9 cellular contexts compared by ENCODE assay signal in genomic region chr1:150560576-150560975, GRCh38. TPM values are rescaled to one million over a fixed set of nuclear protein-coding genes. Genes with fewer than 3 reads are reported as not detected.
DNase-seq lines count a peak whose midpoint lies in the region; ATAC-seq, FAIRE-seq and TF ChIP-seq lines count a peak whose summit lies in the region.
"Had no signal": no experiment of that assay in that cellular context is flagged by ENCODE, and none has a peak within 500 bp of the region (broad histone marks: within the 10 kb centered on the region; RNA-seq: fewer than 3 reads in every experiment).

No MANE protein-coding gene starts in this region.

- 65% methylated on average over 4 of the region's 4 CpGs; no CpG with 5 or more reads in 1 of the 2 experiments for WGBS in H1 (ENCODE audit: extremely low coverage in 1 of 2, insufficient coverage in 1 of 2, insufficient read length in 1 of 2, insufficient replicate concordance in 2 of 2, low coverage in 1 of 2, low lambda C conversion rate in 2 of 2, missing lambda C conversion rate in 1 of 2), 2 experiments

- H2BK5ac ChIP-seq in H1 (ENCODE audit: low read depth, low read length) = peak overlapping the region; percentile 62; the same call in 1 of the 2 replicates

- peak overlapping the region; percentile 13 for H4K5ac ChIP-seq in H1 (ENCODE audit: insufficient read length, low read depth, low read length)

- TF ChIP-seq RAD21 in H1 (IDR thresholded peaks at IDR 0.05 in 1 of 2, conservative IDR thresholded peaks at IDR 0.05 in 1 of 2; ENCODE audit: low read depth in 2 of 2, low read length in 2 of 2) = no peak

- no peaks in the 10 kb centered on the region for H3K9me3 ChIP-seq in Panc1 (ENCODE audit: control insufficient read depth, insufficient read depth, low read depth, low read length)
- H3K9me3 ChIP-seq in H1 (ENCODE audit: insufficient read depth in 2 of 2, low read depth in 1 of 2, low read length in 1 of 2) = no peaks in the 10 kb centered on the region
- no peaks in the 10 kb centered on the region for H3K9me3 ChIP-seq in neuron (ENCODE audit: low read length)

- POLR2A ChIA-PET in Panc1 (lab: Charles Lee) (interaction anchor here (0.7 to 1.2 kb wide), 2 partner anchors 9 to 156 kb away, joined by 3 to 9 read pairs; no protein-coding TSS in a partner anchor), H1 (lab: Charles Lee; ENCODE audit: partially characterized antibody) (interaction anchor here (0.6 to 43.7 kb wide), 12 partner anchors 10 to 324 kb away, joined by 3 to 1380 read pairs (median 4); partner anchors contain the start of genes ADAMTSL4, ENSA, FALEC and HORMAD1)

- no peak overlapping the region for H3K23ac ChIP-seq in H1 (ENCODE audit: insufficient read length)

- H3K27ac Mint-ChIP-seq in CD14-positive monocyte = peak overlapping the region; percentile 96 to 100 (median 98)

- ATAC-seq in Panc1 = no peak
- ATAC-seq in HG03378 (IDR thresholded peaks at IDR 0.05; ENCODE audit: unreplicated experiment) = no peak
- ATAC-seq in GM21367 (IDR thresholded peaks at IDR 0.05; ENCODE audit: unreplicated experiment) = no peak

- H3K9me3 Mint-ChIP-seq in CD14-positive monocyte = peaks cover 0 to 3% (median 0%) of the 10 kb centered on the region in 7 donors

- H3K79me2 ChIP-seq in H1 (ENCODE audit: control insufficient read depth in 1 of 2, insufficient read depth in 2 of 2, low read length in 2 of 2) = peaks cover 0 to 31% of the 10 kb centered on the region in 2 experiments; a peak in 2 of 4 replicates

- H2AK5ac ChIP-seq in H1 (ENCODE audit: low read depth, low read length) = 0 out of 2 replicates have a peak overlapping the region, but pooled peaks have one; percentile 42

- no peaks in the 10 kb centered on the region for H3K27me3 ChIP-seq in Panc1 (ENCODE audit: control insufficient read depth, insufficient read depth, low read length)
- no peaks in the 10 kb centered on the region for H3K27me3 ChIP-seq in H1 (replicated peaks in 1 of 4; ENCODE audit: control insufficient read depth in 3 of 4, extremely low read depth in 1 of 4, insufficient read depth in 3 of 4, low read length in 3 of 4)
- no peaks in the 10 kb centered on the region for H3K27me3 ChIP-seq in neuron (ENCODE audit: insufficient read depth, low read length)

- no peak for TF ChIP-seq CTCF in CD14-positive monocyte (IDR thresholded peaks at IDR 0.05)
- TF ChIP-seq CTCF in Panc1 (IDR thresholded peaks at IDR 0.05) = no peak
- TF ChIP-seq CTCF in H1 (IDR thresholded peaks at IDR 0.05; ENCODE audit: control extremely low read depth in 1 of 3, insufficient read depth in 1 of 3, low read depth in 1 of 3, low read length in 3 of 3) = no peak

- no peak overlapping the region for H3K14ac ChIP-seq in H1 (ENCODE audit: insufficient read length)

- no peak for FAIRE-seq in H1 (lab: Jason Lieb, UNC)

- no TSS peak for BruUV-seq in Panc1 (replicated peaks; lab: Mats Ljungman, UMichigan)

- CTCF ChIA-PET in Panc1 (lab: Charles Lee) (interaction anchor here (0.5 to 2.3 kb wide), 16 partner anchors 9 to 362 kb away, joined by 3 to 12 read pairs (median 4); partner anchors contain the start of genes ENSA and MCL1), H1 (lab: Charles Lee; ENCODE audit: partially characterized antibody) (interaction anchor here (0.6 to 13.7 kb wide), 47 partner anchors 11 to 433 kb away, joined by 3 to 210 read pairs (median 4); partner anchors contain the start of genes ADAMTSL4, CTSK, ENSA and FALEC)

- no peak overlapping the region for H2AFZ ChIP-seq in H1 (ENCODE audit: low read length)
- no peak overlapping the region for H2AFZ ChIP-seq in neuron (ENCODE audit: low read depth, low read length)

- H2BK12ac ChIP-seq in H1 (ENCODE audit: low read depth, low read length) = peak overlapping the region; percentile 88

- H4K8ac ChIP-seq in H1 (ENCODE audit: extremely low read depth, insufficient read depth, low read length) = no peak overlapping the region

- TF ChIP-seq POLR2A in H1 (IDR thresholded peaks at IDR 0.05; ENCODE audit: control extremely low read depth in 1 of 2, low read depth in 2 of 2, low read length in 2 of 2) = no peak

- intact Hi-C loops in CD14-positive monocyte (cut with micrococcal nuclease) (loop anchor here (5.0 kb wide), 2 partner anchors 62 to 67 kb away; partner anchors contain the start of gene ENSA (in 1 of the 2)), Panc1 (cut with micrococcal nuclease; ENCODE audit: unreplicated experiment) (loop anchor here (5.0 kb wide), 2 partner anchors 62 to 252 kb away; no protein-coding TSS in a partner anchor)

- H3K23me2 ChIP-seq in H1 (ENCODE audit: low read depth, low read length) = peaks cover 7% of the 10 kb centered on the region

- peak overlapping the region; percentile 100; the same call in 1 of the 2 replicates for H2BK15ac ChIP-seq in H1 (ENCODE audit: low read length)

- H3K79me1 ChIP-seq in H1 (ENCODE audit: low read depth, low read length) = 0 out of 2 replicates have a peak, but pooled peaks cover under 1% of the 10 kb centered on the region

- H3K4me2 ChIP-seq in H1 (ENCODE audit: insufficient read depth in 1 of 2, low read depth in 2 of 2, low read length in 2 of 2) = peak overlapping the region; percentile 85 to 95; a peak in 3 of 4 replicates

- peak overlapping the region; percentile 9 for H2BK120ac ChIP-seq in H1 (replicated peaks; ENCODE audit: low read depth, low read length)

- peaks cover 54 to 71% of the 10 kb centered on the region in 2 donors for H3K36me3 Mint-ChIP-seq in CD14-positive monocyte

- no peak overlapping the region; a peak in 2 of 7 replicates for H3K9ac ChIP-seq in H1 (replicated peaks in 1 of 4; ENCODE audit: extremely low read depth in 1 of 4, low read depth in 3 of 4, low read length in 3 of 4)

- DNase-seq in CD14-positive monocyte (ENCODE audit: low spot score) (no peak), Panc1 (ENCODE audit: low read depth, low spot score) (no peak), H1 (ENCODE audit: low read depth in 1 of 2, low spot score in 2 of 2) (no peak), NCI-H446 treated with DMSO at 0.1 percent for 48 hours (lab: John Stamatoyannopoulos, UW) (no peak), EL (no peak)

- peaks cover 0 to 4% of the 10 kb centered on the region in 2 experiments for H4K20me1 ChIP-seq in H1 (replicated peaks in 1 of 2; ENCODE audit: control insufficient read depth in 1 of 2, insufficient read depth in 2 of 2, low read length in 2 of 2)

- H3K56ac ChIP-seq in H1 (replicated peaks; ENCODE audit: insufficient read length, low read depth, low read length) = no peak overlapping the region

- peaks cover 0 to 2% (median 0%) of the 10 kb centered on the region in 3 donors for H3K27me3 Mint-ChIP-seq in CD14-positive monocyte (ENCODE audit: low read depth in 3 of 3)

- peak overlapping the region; percentile 48 to 69 for H3K4me3 ChIP-seq in Panc1 (ENCODE audit: low read depth in 2 of 2, low read length in 2 of 2)
- peak overlapping the region in 1 of 4 experiments; percentile 75; a peak in 4 of 8 replicates for H3K4me3 ChIP-seq in H1 (ENCODE audit: extremely low read depth in 1 of 4, insufficient read depth in 2 of 4, low read depth in 3 of 4, low read length in 4 of 4)
- H3K4me3 ChIP-seq in neuron (ENCODE audit: low read length) = peak overlapping the region; percentile 62

- H4K91ac ChIP-seq in H1 (replicated peaks; ENCODE audit: insufficient read length, low read length) = peak overlapping the region; percentile 39

- peak overlapping the region; percentile 93 for H3K4me3 Mint-ChIP-seq in CD14-positive monocyte

- in situ Hi-C loops in Panc1 (cut with HindIII; ENCODE audit: low pct_unique_long_range_greater_than_20kb, low sequenced_read_pairs) = no loop called here

- H3K27ac ChIP-seq in Panc1 (ENCODE audit: low read length) = peak overlapping the region; percentile 98
- H3K27ac ChIP-seq in H1 (ENCODE audit: low read depth, low read length) = 0 out of 2 replicates have a peak overlapping the region, but pooled peaks have one; percentile 88

- H3K18ac ChIP-seq in H1 (ENCODE audit: extremely low read depth, low read length) = 0 out of 2 replicates have a peak overlapping the region, but pooled peaks have one; percentile 27

- H3K36me3 ChIP-seq in Panc1 (ENCODE audit: control insufficient read depth, insufficient read depth, low read length) (no peaks in the 10 kb centered on the region), H1 (ENCODE audit: control insufficient read depth in 2 of 4, insufficient read depth in 4 of 4, low read length in 3 of 4) (peaks cover 0 to 2% (median under 1%) of the 10 kb centered on the region in 4 experiments; a peak in 2 of 8 replicates), neuron (ENCODE audit: insufficient read depth, low read length) (peaks cover 2% of the 10 kb centered on the region)

- H2BK20ac ChIP-seq in H1 (ENCODE audit: low read length) = 0 out of 2 replicates have a peak overlapping the region, but pooled peaks have one; percentile 72

- no peak for TF ChIP-seq EP300 in H1 (IDR thresholded peaks at IDR 0.05; ENCODE audit: borderline replicate concordance in 1 of 2, low read depth in 2 of 2, low read length in 2 of 2)

- H3K4me1 ChIP-seq in Panc1 (ENCODE audit: control insufficient read depth, insufficient read depth, low read length) (peaks cover 50% of the 10 kb centered on the region), H1 (replicated peaks in 1 of 4; ENCODE audit: control insufficient read depth in 3 of 4, insufficient read depth in 4 of 4, low read length in 3 of 4) (peaks cover 11 to 23% (median 19%) of the 10 kb centered on the region in 4 experiments), neuron (ENCODE audit: insufficient read depth, low read length) (peaks cover 32% of the 10 kb centered on the region)

- H3K4me1 Mint-ChIP-seq in CD14-positive monocyte = peaks cover 62% of the 10 kb centered on the region

- H3K4ac ChIP-seq in H1 (replicated peaks; ENCODE audit: insufficient read length, low read depth, low read length) = no peak overlapping the region

RNA-seq across cellular contexts. Expression of gene ADAMTSL4, which starts 11.4 kb away (rescaled TPM):
- 1 to 10 TPM; 2.5 to 2.8 TPM for polyA plus RNA-seq in CD14-positive monocyte
- total RNA-seq in Panc1 (2021; ENCODE audit: unreplicated experiment) = 9.5 TPM
- polyA plus RNA-seq in Panc1 (2012; ENCODE audit: insufficient read length) = 10.4 TPM
- 5.3 and 5.4 TPM in 2 replicates for total RNA-seq in H1 (2021; fragmentation: NEBNext Ultra II Directional; extraction: Animal tissue kit (Norgen Biotek cat#: 25700))
- polyA plus RNA-seq in H1 (2011; rRNA removed) = 4.2 and 5.9 TPM in 2 replicates
- 3.1 TPM for polyA plus RNA-seq in H1 (2011; cell fraction: cytosol; rRNA removed)
- 26.7 TPM for polyA plus RNA-seq in H1 (2011; cell fraction: nucleus; rRNA removed)
- 4.9 to 7.2 TPM (median 6.7 TPM) in 4 replicates for polyA plus RNA-seq in H1 (2012, experiment 1 of 2)
- 3.8 TPM for polyA plus RNA-seq in H1 (2012, experiment 2 of 2)
- polyA plus RNA-seq in H1 (2013, experiment 1 of 2) = 9.2 TPM
- polyA plus RNA-seq in H1 (2013, experiment 2 of 2) = 8.1 TPM
- 0.73 and 0.85 TPM in 2 replicates for polyA minus RNA-seq in H1 (2011; rRNA and poly(A)+ RNA removed)
- 2.6 TPM for polyA minus RNA-seq in H1 (2011; cell fraction: cytosol; rRNA and poly(A)+ RNA removed)
- polyA minus RNA-seq in H1 (2011; cell fraction: nucleus; rRNA and poly(A)+ RNA removed) = 3.5 TPM

RNA-seq across cellular contexts. Expression of gene MCL1, which starts 18.8 kb away (rescaled TPM):
- polyA plus RNA-seq in CD14-positive monocyte (100 to 1,000 TPM; 287 to 301 TPM), H1 (2011; rRNA removed) (57.5 and 61.1 TPM in 2 replicates)
- 126 TPM for total RNA-seq in Panc1 (2021; ENCODE audit: unreplicated experiment)
- 76.7 TPM for polyA plus RNA-seq in Panc1 (2012; ENCODE audit: insufficient read length)
- total RNA-seq in H1 (2021; fragmentation: NEBNext Ultra II Directional; extraction: Animal tissue kit (Norgen Biotek cat#: 25700)) = 196 and 218 TPM in 2 replicates
- 78.4 TPM for polyA plus RNA-seq in H1 (2011; cell fraction: cytosol; rRNA removed)
- 85.5 TPM for polyA plus RNA-seq in H1 (2011; cell fraction: nucleus; rRNA removed)
- polyA plus RNA-seq in H1 (2012, experiment 1 of 2) = 93.2 to 159 TPM (median 119 TPM) in 4 replicates
- 18.8 TPM for polyA plus RNA-seq in H1 (2012, experiment 2 of 2)
- polyA plus RNA-seq in H1 (2013, experiment 1 of 2) = 116 TPM
- 123 TPM for polyA plus RNA-seq in H1 (2013, experiment 2 of 2)
- 104 and 119 TPM in 2 replicates for polyA minus RNA-seq in H1 (2011; rRNA and poly(A)+ RNA removed)
- polyA minus RNA-seq in H1 (2011; cell fraction: cytosol; rRNA and poly(A)+ RNA removed) = 98.4 TPM
- 171 TPM for polyA minus RNA-seq in H1 (2011; cell fraction: nucleus; rRNA and poly(A)+ RNA removed)

RNA-seq across cellular contexts. Expression of gene FALEC, which starts 45.0 kb away (rescaled TPM):
- not detected for polyA plus RNA-seq in CD14-positive monocyte
- total RNA-seq in Panc1 (2021; ENCODE audit: unreplicated experiment) = 1.0 TPM
- polyA plus RNA-seq in Panc1 (2012; ENCODE audit: insufficient read length) = 0.53 TPM
- 1.1 TPM in 1 of 2 replicates, not detected in the other for total RNA-seq in H1 (2021; fragmentation: NEBNext Ultra II Directional; extraction: Animal tissue kit (Norgen Biotek cat#: 25700))
- not detected in 2 replicates for polyA plus RNA-seq in H1 (2011; rRNA removed)
- polyA plus RNA-seq in H1 (2011; cell fraction: cytosol; rRNA removed) = 0.19 TPM
- not detected for polyA plus RNA-seq in H1 (2011; cell fraction: nucleus; rRNA removed)
- polyA plus RNA-seq in H1 (2012, experiment 1 of 2) = 0.36 to 1.0 TPM (median 0.75 TPM) in 4 replicates
- polyA plus RNA-seq in H1 (2012, experiment 2 of 2) = not detected
- polyA plus RNA-seq in H1 (2013, experiment 1 of 2) = 0.45 TPM
- polyA plus RNA-seq in H1 (2013, experiment 2 of 2) = 0.11 TPM
- 0.57 TPM in 1 of 2 replicates, not detected in the other for polyA minus RNA-seq in H1 (2011; rRNA and poly(A)+ RNA removed)
- polyA minus RNA-seq in H1 (2011; cell fraction: cytosol; rRNA and poly(A)+ RNA removed) = not detected
- polyA minus RNA-seq in H1 (2011; cell fraction: nucleus; rRNA and poly(A)+ RNA removed) = not detected
- total RNA-seq: glomerular endothelial cell had no signal

RNA-seq across cellular contexts. Expression of gene ECM1, which starts 52.7 kb away (rescaled TPM):
- polyA plus RNA-seq in CD14-positive monocyte (not detected), H1 (2011; rRNA removed) (0.98 and 1.1 TPM in 2 replicates)
- 2.2 TPM for total RNA-seq in Panc1 (2021; ENCODE audit: unreplicated experiment)
- polyA plus RNA-seq in Panc1 (2012; ENCODE audit: insufficient read length) = 1.2 TPM
- 0.73 and 0.95 TPM in 2 replicates for total RNA-seq in H1 (2021; fragmentation: NEBNext Ultra II Directional; extraction: Animal tissue kit (Norgen Biotek cat#: 25700))
- 1.0 TPM for polyA plus RNA-seq in H1 (2011; cell fraction: cytosol; rRNA removed)
- 5.8 TPM for polyA plus RNA-seq in H1 (2011; cell fraction: nucleus; rRNA removed)
- polyA plus RNA-seq in H1 (2012, experiment 1 of 2) = 0.83 to 1.3 TPM (median 1.2 TPM) in 4 replicates
- polyA plus RNA-seq in H1 (2012, experiment 2 of 2) = 0.63 TPM
- polyA plus RNA-seq in H1 (2013, experiment 1 of 2) = 0.81 TPM
- 0.87 TPM for polyA plus RNA-seq in H1 (2013, experiment 2 of 2)
- 0.32 and 0.37 TPM in 2 replicates for polyA minus RNA-seq in H1 (2011; rRNA and poly(A)+ RNA removed)
- not detected for polyA minus RNA-seq in H1 (2011; cell fraction: cytosol; rRNA and poly(A)+ RNA removed)
- 1.7 TPM for polyA minus RNA-seq in H1 (2011; cell fraction: nucleus; rRNA and poly(A)+ RNA removed)
